In genomic region chr14:68140801-68141200, GRCh38 we compare ENCODE assay signal across 11 cellular contexts.
DNase-seq lines count a peak whose midpoint lies in the region; ATAC-seq and TF ChIP-seq lines count a peak whose summit lies in the region.
"Had no signal": no experiment of that assay in that cellular context is flagged by ENCODE, and none has a peak within 500 bp of the region (broad histone marks: within the 10 kb centered on the region; RNA-seq: fewer than 3 reads in every experiment).

No MANE protein-coding gene starts in this region.

- peak overlapping the region; percentile 67 for H3K27ac ChIP-seq in left ventricle myocardium inferior (replicated peaks)
- H3K27ac ChIP-seq in osteoblast (ENCODE audit: low read depth, low read length) = peak overlapping the region; percentile 96
- peak overlapping the region; percentile 92 to 96 for H3K27ac ChIP-seq in uterus
- no peak overlapping the region for H3K27ac ChIP-seq in CD4-positive, alpha-beta T cell (ENCODE audit: low read depth, low read length)
- H3K27ac ChIP-seq: KMS-11 had no signal

- no peak for TF ChIP-seq POLR2A in uterus (IDR thresholded peaks at IDR 0.05)

- no peaks in the 10 kb centered on the region for H3K9me3 Mint-ChIP-seq in endothelial cell (ENCODE audit: unreplicated experiment)
- no peaks in the 10 kb centered on the region for H3K9me3 Mint-ChIP-seq in CD4-positive, alpha-beta T cell

- CTCF ChIA-PET in CD4-positive, alpha-beta T cell (lab: Charles Lee) = no interaction called here

- no peak overlapping the region for H3K4me3 ChIP-seq in left ventricle myocardium inferior
- no peak overlapping the region for H3K4me3 ChIP-seq in osteoblast (ENCODE audit: insufficient read depth, low read length)
- H3K4me3 ChIP-seq in uterus = no peak overlapping the region
- H3K4me3 ChIP-seq in BE2C (ENCODE audit: low read depth, low read length) = no peak overlapping the region

- no peak overlapping the region for H2AFZ ChIP-seq in osteoblast (ENCODE audit: low read length)

- H3K27me3 ChIP-seq in left ventricle myocardium inferior (ENCODE audit: low read depth) (no peaks in the 10 kb centered on the region), osteoblast (ENCODE audit: insufficient read depth, low read length) (no peaks in the 10 kb centered on the region), uterus (no peaks in the 10 kb centered on the region), BE2C (no peaks in the 10 kb centered on the region)
- H3K27me3 ChIP-seq in CD4-positive, alpha-beta T cell (ENCODE audit: control insufficient read depth, insufficient read depth, low read length) = no peaks in the 10 kb centered on the region

- no peak for ATAC-seq in left cardiac atrium
- ATAC-seq in HG03025 (IDR thresholded peaks at IDR 0.05; ENCODE audit: low FRiP score, unreplicated experiment) = no peak
- ATAC-seq in CD4-positive, alpha-beta T cell (ENCODE audit: poor library complexity) = no peak

- peak overlapping the region; percentile 68 for H3K27ac Mint-ChIP-seq in endothelial cell (ENCODE audit: unreplicated experiment)
- H3K27ac Mint-ChIP-seq in CD4-positive, alpha-beta T cell = no peak overlapping the region

- no peaks in the 10 kb centered on the region for H3K27me3 Mint-ChIP-seq in endothelial cell (ENCODE audit: unreplicated experiment)
- H3K27me3 Mint-ChIP-seq in CD4-positive, alpha-beta T cell = no peaks in the 10 kb centered on the region

- H3K4me1 ChIP-seq in left ventricle myocardium inferior = peaks cover 70% of the 10 kb centered on the region
- peaks cover 72% of the 10 kb centered on the region for H3K4me1 ChIP-seq in osteoblast (ENCODE audit: insufficient read depth, low read length)
- peaks cover 30 to 37% of the 10 kb centered on the region in 2 donors for H3K4me1 ChIP-seq in uterus
- H3K4me1 ChIP-seq in BE2C = no peaks in the 10 kb centered on the region

- TF ChIP-seq CTCF in left ventricle myocardium inferior (IDR thresholded peaks at IDR 0.05; ENCODE audit: borderline replicate concordance) = no peak
- TF ChIP-seq CTCF in endothelial cell (IDR thresholded peaks at IDR 0.05; ENCODE audit: unreplicated experiment) = no peak
- no peak for TF ChIP-seq CTCF in osteoblast (IDR thresholded peaks at IDR 0.05; ENCODE audit: extremely low read depth, low read depth, low read length)
- TF ChIP-seq CTCF in uterus (IDR thresholded peaks at IDR 0.05) = no peak
- TF ChIP-seq CTCF in BE2C (IDR thresholded peaks at IDR 0.05; ENCODE audit: low read depth, low read length) = no peak
- no peak for TF ChIP-seq CTCF in CD4-positive, alpha-beta T cell (IDR thresholded peaks at IDR 0.05)

- H3K4me2 ChIP-seq in osteoblast (ENCODE audit: insufficient read depth, low read length) = peak overlapping the region; percentile 40
- H3K4me2 ChIP-seq: KMS-11 had no signal

- H3K36me3 ChIP-seq in left ventricle myocardium inferior (no peaks in the 10 kb centered on the region), osteoblast (ENCODE audit: insufficient read depth, low read length) (no peaks in the 10 kb centered on the region), uterus (no peaks in the 10 kb centered on the region), BE2C (no peaks in the 10 kb centered on the region)

- peaks cover 17% of the 10 kb centered on the region for H3K4me1 Mint-ChIP-seq in endothelial cell (ENCODE audit: unreplicated experiment)
- peaks cover 29% of the 10 kb centered on the region for H3K4me1 Mint-ChIP-seq in CD4-positive, alpha-beta T cell (ENCODE audit: low read depth)

- H3K4me3 Mint-ChIP-seq in endothelial cell (ENCODE audit: unreplicated experiment) = no peak overlapping the region
- H3K4me3 Mint-ChIP-seq in CD4-positive, alpha-beta T cell = no peak overlapping the region

- H3K9me3 ChIP-seq in left ventricle myocardium inferior (replicated peaks) = no peaks in the 10 kb centered on the region
- H3K9me3 ChIP-seq in osteoblast (ENCODE audit: low read depth, low read length) = no peaks in the 10 kb centered on the region
- no peaks in the 10 kb centered on the region for H3K9me3 ChIP-seq in uterus
- no peaks in the 10 kb centered on the region for H3K9me3 ChIP-seq in BE2C
- H3K9me3 ChIP-seq in CD4-positive, alpha-beta T cell (ENCODE audit: control insufficient read depth, low read length) = no peaks in the 10 kb centered on the region

- H3K36me3 Mint-ChIP-seq in endothelial cell (ENCODE audit: low read depth, unreplicated experiment) = no peaks in the 10 kb centered on the region
- no peaks in the 10 kb centered on the region for H3K36me3 Mint-ChIP-seq in CD4-positive, alpha-beta T cell (ENCODE audit: low read depth)

- intact Hi-C loops in left ventricle myocardium inferior (cut with micrococcal nuclease) (loop anchor here (10.0 kb wide), 1 partner anchor 104 kb away; no protein-coding TSS in a partner anchor), left cardiac atrium (cut with DNase I) (loop anchor here in 1 of 2 donors (5.0 kb wide), 1 partner anchor 106 kb away; no protein-coding TSS in a partner anchor), uterus (cut with DNase I; ENCODE audit: low total_unique reads) (no loop called here)
- intact Hi-C loops in CD4-positive, alpha-beta T cell (cut with DNase I, micrococcal nuclease) = no loop called here

- H4K20me1 ChIP-seq in osteoblast (ENCODE audit: insufficient read depth, low read length) = no peaks in the 10 kb centered on the region

- DNase-seq in left ventricle myocardium inferior (no peak), left cardiac atrium (no peak), endothelial cell (ENCODE audit: low spot score) (no peak), osteoblast (ENCODE audit: insufficient read length, low spot score, missing footprints) (no peak), uterus (no peak), BE2C (no peak)
- no peak for DNase-seq in CD4-positive, alpha-beta T cell
- DNase-seq: activated CD4-positive, CD25-positive, alpha-beta regulatory T cell treated with anti-CD3 and anti-CD28 coated beads, Interleukin-2, amount 50 U/mL, for 72 hours; nucleus accumbens had no signal

- POLR2A ChIA-PET in CD4-positive, alpha-beta T cell (lab: Charles Lee) = no interaction called here

- no peaks in the 10 kb centered on the region for H3K79me2 ChIP-seq in osteoblast (ENCODE audit: insufficient read depth, low read length)
